1 cellular context compared by ENCODE assay signal in the genomic region with DNA sequence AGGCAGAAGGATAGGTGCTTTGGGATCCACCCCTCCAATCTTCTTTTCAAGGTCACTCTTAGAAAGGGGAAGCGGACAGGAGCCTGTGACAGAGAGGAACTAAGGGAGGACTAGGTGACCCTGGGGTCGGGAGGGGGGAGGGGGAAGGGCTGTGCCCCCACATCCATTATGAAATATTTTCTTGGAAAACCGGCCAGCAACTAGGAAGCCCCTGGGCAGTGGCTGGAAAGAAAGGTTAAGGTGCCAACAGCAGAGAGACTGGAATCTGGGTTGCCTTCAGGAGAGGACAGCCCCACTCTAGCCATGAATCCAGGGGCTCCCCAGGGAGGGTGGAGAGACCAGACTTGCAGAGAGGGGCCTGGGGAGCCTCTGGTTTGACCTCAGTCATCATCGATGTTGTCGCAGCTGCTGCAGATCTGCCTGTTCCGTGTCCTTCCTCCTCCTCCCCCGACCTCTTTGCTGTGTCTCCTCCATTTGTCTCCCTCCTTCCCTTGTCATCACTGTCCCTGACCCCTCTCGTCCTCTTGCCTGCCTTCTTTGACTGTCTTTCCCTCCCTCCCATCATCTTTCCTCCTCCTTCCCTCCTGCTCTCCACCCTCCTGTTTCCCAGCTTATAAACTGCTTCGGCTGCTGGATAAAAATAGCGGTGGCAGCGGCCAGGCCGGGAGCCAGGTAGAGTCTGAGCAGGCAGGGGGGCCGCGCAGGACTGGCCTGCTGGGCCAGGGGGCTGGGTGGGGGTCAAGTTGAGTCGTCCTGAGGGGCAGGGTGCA.
TF ChIP-seq lines count a peak whose summit lies in the region.

No MANE protein-coding gene starts in this region.

TF ChIP-seq in GM23338, 12 proteins besides CTCF, POLR2A, EP300 and RAD21 (continued from another document):
- no peak for TF ChIP-seq ZNF462 (CRISPR knock-in tag; IDR thresholded peaks at IDR 0.05)
- TF ChIP-seq ZNF331 (CRISPR knock-in tag; IDR thresholded peaks at IDR 0.05; ENCODE audit: low read depth), result no peak
- no peak for TF ChIP-seq JUNB (IDR thresholded peaks at IDR 0.05; ENCODE audit: unreplicated experiment)
- no peak for TF ChIP-seq CREB1 (CRISPR knock-in tag; IDR thresholded peaks at IDR 0.05; ENCODE audit: low read depth)
- TF ChIP-seq ZNF114 (CRISPR knock-in tag; IDR thresholded peaks at IDR 0.05), result no peak
- TF ChIP-seq STAT1 (IDR thresholded peaks at IDR 0.05; ENCODE audit: unreplicated experiment), result no peak
- no peak for TF ChIP-seq NANOG (IDR thresholded peaks at IDR 0.05; ENCODE audit: borderline replicate concordance)
- TF ChIP-seq EZH2phosphoT487 (IDR thresholded peaks at IDR 0.05; ENCODE audit: unreplicated experiment), result no peak
